23 cellular contexts compared by ENCODE assay signal in genomic region chr6:88663801-88664200, GRCh38.
DNase-seq lines count a peak whose midpoint lies in the region; ATAC-seq, FAIRE-seq and TF ChIP-seq lines count a peak whose summit lies in the region.
"Had no signal": no experiment of that assay in that cellular context is flagged by ENCODE, and none has a peak within 500 bp of the region (broad histone marks: within the 10 kb centered on the region; RNA-seq: fewer than 3 reads in every experiment).

No MANE protein-coding gene starts in this region.

- CTCF ChIA-PET in HEK293 (lab: Yijun Ruan, JAX), result no interaction called here

- no peak for TF ChIP-seq POLR2A in thyroid gland (IDR thresholded peaks at IDR 0.05)
- TF ChIP-seq POLR2A in heart left ventricle (IDR thresholded peaks at IDR 0.05), result no peak

- H3K27ac ChIP-seq in HEK293 (ENCODE audit: extremely low read depth, low read depth, low read length) (no peak overlapping the region), thyroid gland (no peak overlapping the region), heart left ventricle (no peak overlapping the region)
- H3K27ac ChIP-seq: 22Rv1, A549, C4-2B had no signal

- H3K9me3 ChIP-seq in HEK293 (ENCODE audit: control insufficient read depth, insufficient read depth, low read depth, low read length), result no peaks in the 10 kb centered on the region
- no peaks in the 10 kb centered on the region for H3K9me3 ChIP-seq in thyroid gland
- peaks cover 0 to 41% (median 14%) of the 10 kb centered on the region in 12 donors for H3K9me3 ChIP-seq in heart left ventricle
- H3K9me3 ChIP-seq: A549, Caco-2 had no signal

- 50 to 59% methylated on average over 5 of the region's 5 CpGs for WGBS in thyroid gland, 2 donors
- 94 to 100% (median 97%) methylated on average over 5 of the region's 5 CpGs for WGBS in heart left ventricle, 4 donors

- ATAC-seq in HG03135 (IDR thresholded peaks at IDR 0.05; ENCODE audit: unreplicated experiment) (no peak), heart left ventricle (no peak), GM21447 (IDR thresholded peaks at IDR 0.05; ENCODE audit: unreplicated experiment) (no peak)
- ATAC-seq: A549, HCT116, HepG2 had no signal

- H3K4me3 ChIP-seq in HEK293 (ENCODE audit: low read depth, low read length) (no peak overlapping the region), bronchial epithelial cell (ENCODE audit: low read depth, low read length) (no peak overlapping the region), thyroid gland (replicated peaks in 1 of 3) (no peak overlapping the region), heart left ventricle (no peak overlapping the region)
- H3K4me3 ChIP-seq: A549 had no signal

- H3K36me3 ChIP-seq in HEK293 (ENCODE audit: control insufficient read depth in 2 of 2, insufficient read depth in 1 of 2, low read length in 2 of 2), result no peaks in the 10 kb centered on the region
- no peaks in the 10 kb centered on the region for H3K36me3 ChIP-seq in bronchial epithelial cell (ENCODE audit: control insufficient read depth, insufficient read depth, low read length)
- H3K36me3 ChIP-seq in thyroid gland, result no peaks in the 10 kb centered on the region
- no peaks in the 10 kb centered on the region for H3K36me3 ChIP-seq in heart left ventricle

- peak; percentile 8 for DNase-seq in DMS79 (lab: John Stamatoyannopoulos, UW)
- no peak for DNase-seq in bronchial epithelial cell (ENCODE audit: low read depth)
- DNase-seq in thyroid gland, result peak; percentile 65 to 80
- no peak for DNase-seq in heart left ventricle
- DNase-seq: AML-193; Caco-2; CD4-positive, alpha-beta T cell; DND-41; EL; GOT3; H7; KBM-7 had no signal

- H3K27me3 ChIP-seq in bronchial epithelial cell (ENCODE audit: control insufficient read depth, insufficient read depth, low read length) (no peaks in the 10 kb centered on the region), thyroid gland (no peaks in the 10 kb centered on the region), heart left ventricle (no peaks in the 10 kb centered on the region)

- peak; percentile 32 for FAIRE-seq in bronchial epithelial cell (lab: Jason Lieb, UNC)
- FAIRE-seq: A549, D721Med, GM12892, GM18507, HepG2 had no signal

- no peak for TF ChIP-seq CTCF in HEK293 (tag by site-specific recombination; IDR thresholded peaks at IDR 0.05)
- TF ChIP-seq CTCF in bronchial epithelial cell (IDR thresholded peaks at IDR 0.05; ENCODE audit: insufficient read depth, low read length, severe bottlenecking), result no peak
- TF ChIP-seq CTCF in thyroid gland (IDR thresholded peaks at IDR 0.05), result no peak
- no peak for TF ChIP-seq CTCF in heart left ventricle (IDR thresholded peaks at IDR 0.05)

- POLR2A ChIA-PET in HEK293 (lab: Yijun Ruan, JAX), result no interaction called here

- H3K4me1 ChIP-seq in HEK293 (ENCODE audit: control insufficient read depth, insufficient read depth, low read length) (no peaks in the 10 kb centered on the region), thyroid gland (peaks cover 0 to 8% of the 10 kb centered on the region in 2 donors), heart left ventricle (no peaks in the 10 kb centered on the region)
- H3K4me1 ChIP-seq: Caco-2 had no signal

- intact Hi-C loops in thyroid gland (cut with DNase I), result no loop called here
- intact Hi-C loops in heart left ventricle (cut with DNase I), result no loop called here

TF ChIP-seq in HEK293, 187 proteins besides CTCF, POLR2A, EP300 and RAD21:
- TF ChIP-seq SCRT2 (tag by site-specific recombination; IDR thresholded peaks at IDR 0.05) (peak; percentile 40; the same call in 1 of the 2 replicates), ZNF155 (tag by site-specific recombination; IDR thresholded peaks at IDR 0.05) (no peak)

Comparison
In these comparisons a context has a peak if more than half of its experiments do, and no peak if none do; other contexts are left out.
1. DNase-seq: peak in DMS79 (single experiment) and thyroid gland (2 of 2); none in bronchial epithelial cell (single experiment) and heart left ventricle (0 of 5).